Comparison of ENCODE assay signal across 12 cellular contexts in the genomic region with DNA sequence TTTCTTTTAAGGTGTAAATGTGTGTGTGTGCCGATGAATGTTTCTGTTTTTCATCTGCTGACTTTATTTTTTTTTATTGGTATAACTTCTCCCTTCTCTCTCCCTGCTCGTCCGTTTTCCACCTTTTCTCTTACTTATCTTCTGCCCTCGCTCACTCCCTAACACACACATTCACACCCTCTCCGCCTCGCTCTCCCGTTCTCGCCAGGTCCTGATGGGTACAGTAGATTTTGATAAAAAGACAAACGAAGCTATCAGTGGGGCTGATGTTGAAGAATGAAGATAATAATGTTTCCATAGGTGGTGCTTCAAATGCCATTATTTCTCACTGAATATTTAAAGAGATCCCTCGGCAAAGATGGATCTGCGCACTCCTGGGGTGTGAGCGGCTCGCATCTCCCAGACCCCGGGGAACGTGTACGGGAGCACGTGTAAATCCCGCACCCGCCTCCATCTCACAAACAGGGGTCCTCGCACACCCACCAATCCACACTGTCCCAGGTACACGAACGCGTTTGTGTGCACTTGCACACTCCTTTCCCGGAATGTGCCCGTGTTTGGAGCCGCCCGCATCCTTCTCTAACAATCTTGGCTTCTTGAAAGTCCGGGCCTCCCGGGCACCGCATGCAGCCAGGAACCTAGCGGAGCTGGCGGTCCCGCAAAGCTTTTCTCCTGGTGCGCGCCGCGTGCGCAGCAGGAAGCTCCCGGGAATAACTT. TPM values are rescaled to one million over a fixed set of nuclear protein-coding genes. Genes with fewer than 3 reads are reported as not detected.
A peak's percentile ranks its signal among the peaks of the same experiment; 100 is the strongest.
DNase-seq lines count a peak whose midpoint lies in the region; ATAC-seq, FAIRE-seq and TF ChIP-seq lines count a peak whose summit lies in the region.
"Had no signal": no experiment of that assay in that cellular context is flagged by ENCODE, and none has a peak within 500 bp of the region (broad histone marks: within the 10 kb centered on the region; RNA-seq: fewer than 3 reads in every experiment).

No MANE protein-coding gene starts in this region.

- H3K4me3 ChIP-seq in mammary epithelial cell (replicated peaks in 1 of 3; ENCODE audit: insufficient read depth in 1 of 3, low read depth in 2 of 3, low read length in 3 of 3) (no peak overlapping the region), HepG2 (replicated peaks in 1 of 3; ENCODE audit: insufficient read depth in 1 of 3, low read depth in 2 of 3, low read length in 3 of 3) (peak overlapping the region; percentile 90 to 97 (median 94); a peak in 5 of 6 replicates), thyroid gland (replicated peaks in 1 of 3) (peak overlapping the region; percentile 54 to 93 (median 90))

- DNase-seq in activated naive CD4-positive, alpha-beta T cell treated with anti-CD3 and anti-CD28 coated beads for 36 hours = no peak
- DNase-seq in mammary epithelial cell (no peak), HepG2 (ENCODE audit: low spot score) (no peak), thyroid gland (no peak), 8988T (no peak), NCI-H345 treated with DMSO at 0.1 percent for 48 hours (lab: John Stamatoyannopoulos, UW; ENCODE audit: unreplicated experiment) (no peak)
- DNase-seq: CD8-positive, alpha-beta T cell; OCI-M1; pancreas had no signal

- no peak for TF ChIP-seq POLR2A in HepG2 (IDR thresholded peaks at IDR 0.05; ENCODE audit: insufficient read depth in 1 of 2, low read depth in 2 of 2, low read length in 2 of 2)
- no peak for TF ChIP-seq POLR2A in thyroid gland (IDR thresholded peaks at IDR 0.05)

- TF ChIP-seq CTCF in mammary epithelial cell (conservative IDR thresholded peaks at IDR 0.05 in 1 of 2, IDR thresholded peaks at IDR 0.05 in 1 of 2; ENCODE audit: extremely low read depth in 1 of 2, insufficient read depth in 1 of 2, low read depth in 1 of 2, low read length in 2 of 2) = no peak
- no peak for TF ChIP-seq CTCF in HepG2 (CRISPR knock-in tag; IDR thresholded peaks at IDR 0.05)
- TF ChIP-seq CTCF in thyroid gland (IDR thresholded peaks at IDR 0.05) = no peak

- CTCF ChIA-PET in activated naive CD4-positive, alpha-beta T cell treated with anti-CD3 and anti-CD28 coated beads for 36 hours (lab: Charles Lee) = no interaction called here
- CTCF ChIA-PET in mammary epithelial cell (lab: Charles Lee; ENCODE audit: low non-redundant PET) = no interaction called here
- CTCF ChIA-PET in HepG2 (lab: Yijun Ruan, JAX; ENCODE audit: low intra/inter-chr PET ratio, low total read pairs) = no interaction called here

- POLR2A ChIA-PET in HepG2 (lab: Yijun Ruan, JAX) = interaction anchor here (1.1 kb wide), 1 partner anchor 95 kb away, joined by 5 read pairs; no protein-coding TSS in a partner anchor

- ATAC-seq in HepG2 = no peak
- no peak for ATAC-seq in GM21786 (IDR thresholded peaks at IDR 0.05; ENCODE audit: unreplicated experiment)
- ATAC-seq: CD8-positive, alpha-beta T cell; stimulated activated effector memory CD8-positive, alpha-beta T cell treated with anti-CD3 and anti-CD28 coated beads, Interleukin-12 subunit alpha, Interleukin-12 subunit beta, amount 100 ng/mL, for 72 hours had no signal

- H3K9me3 Mint-ChIP-seq in activated naive CD4-positive, alpha-beta T cell treated with anti-CD3 and anti-CD28 coated beads, Interleukin-2, amount 50 U/mL, for 24 hours = no peaks in the 10 kb centered on the region
- H3K9me3 Mint-ChIP-seq in activated naive CD4-positive, alpha-beta T cell treated with anti-CD3 and anti-CD28 coated beads for 36 hours = no peaks in the 10 kb centered on the region
- H3K9me3 Mint-ChIP-seq: CD8-positive, alpha-beta T cell had no signal

- H3K4me3 Mint-ChIP-seq in activated naive CD4-positive, alpha-beta T cell treated with anti-CD3 and anti-CD28 coated beads, Interleukin-2, amount 50 U/mL, for 24 hours = peak overlapping the region; percentile 1
- no peak overlapping the region for H3K4me3 Mint-ChIP-seq in activated naive CD4-positive, alpha-beta T cell treated with anti-CD3 and anti-CD28 coated beads for 36 hours
- H3K4me3 Mint-ChIP-seq: CD8-positive, alpha-beta T cell; stimulated activated effector memory CD8-positive, alpha-beta T cell treated with anti-CD3 and anti-CD28 coated beads, Interleukin-12 subunit alpha, Interleukin-12 subunit beta, amount 100 ng/mL, for 72 hours had no signal

- intact Hi-C loops in activated naive CD4-positive, alpha-beta T cell treated with anti-CD3 and anti-CD28 coated beads for 36 hours (cut with micrococcal nuclease) = no loop called here
- intact Hi-C loops in mammary epithelial cell (cut with micrococcal nuclease) = loop anchor here (2.0 kb wide), 1 partner anchor 605 kb away; no protein-coding TSS in a partner anchor
- intact Hi-C loops in HepG2 (cut with micrococcal nuclease; ENCODE audit: unreplicated experiment) = loop anchor here (2.0 to 5.0 kb wide), 2 partner anchors 291 to 609 kb away; no protein-coding TSS in a partner anchor
- intact Hi-C loops in thyroid gland (cut with DNase I) = loop anchor here (5.0 kb wide), 1 partner anchor 604 kb away; no protein-coding TSS in a partner anchor

- peaks cover 10% of the 10 kb centered on the region for H3K9me3 ChIP-seq in mammary epithelial cell (replicated peaks; ENCODE audit: insufficient read depth, low read length)
- H3K9me3 ChIP-seq in HepG2 (ENCODE audit: low read length) = no peaks in the 10 kb centered on the region
- H3K9me3 ChIP-seq in thyroid gland = no peaks in the 10 kb centered on the region
- H3K9me3 ChIP-seq: pancreas had no signal

- 33% methylated on average over 29 of the region's 39 CpGs for WGBS in mammary epithelial cell (ENCODE audit: low coverage, missing lambda C conversion rate)
- WGBS in HepG2 (ENCODE audit: low lambda C conversion rate) = 90% methylated on average over 39 of the region's 39 CpGs
- 7 to 8% methylated on average over 38 to 39 of the region's 39 CpGs for WGBS in thyroid gland, 2 donors

- no peaks in the 10 kb centered on the region for H3K79me2 ChIP-seq in mammary epithelial cell (ENCODE audit: insufficient read depth, low read length)
- peaks cover 20% of the 10 kb centered on the region for H3K79me2 ChIP-seq in HepG2 (ENCODE audit: insufficient read depth, low read length)

- H3K27ac Mint-ChIP-seq in activated naive CD4-positive, alpha-beta T cell treated with anti-CD3 and anti-CD28 coated beads, Interleukin-2, amount 50 U/mL, for 24 hours = peak overlapping the region; percentile 49
- H3K27ac Mint-ChIP-seq in activated naive CD4-positive, alpha-beta T cell treated with anti-CD3 and anti-CD28 coated beads for 36 hours = no peak overlapping the region
- H3K27ac Mint-ChIP-seq: CD8-positive, alpha-beta T cell; stimulated activated effector memory CD8-positive, alpha-beta T cell treated with anti-CD3 and anti-CD28 coated beads, Interleukin-12 subunit alpha, Interleukin-12 subunit beta, amount 100 ng/mL, for 72 hours had no signal

- no peaks in the 10 kb centered on the region for H3K36me3 Mint-ChIP-seq in activated naive CD4-positive, alpha-beta T cell treated with anti-CD3 and anti-CD28 coated beads, Interleukin-2, amount 50 U/mL, for 24 hours
- H3K36me3 Mint-ChIP-seq in activated naive CD4-positive, alpha-beta T cell treated with anti-CD3 and anti-CD28 coated beads for 36 hours (ENCODE audit: low read depth) = no peaks in the 10 kb centered on the region
- H3K36me3 Mint-ChIP-seq: CD8-positive, alpha-beta T cell had no signal

- peaks cover 56% of the 10 kb centered on the region for H3K27me3 ChIP-seq in mammary epithelial cell (ENCODE audit: insufficient read depth, low read length)
- H3K27me3 ChIP-seq in HepG2 (ENCODE audit: control insufficient read depth in 1 of 2, insufficient read depth in 2 of 2, low read length in 2 of 2) = peaks cover 6 to 32% of the 10 kb centered on the region in 2 experiments
- no peaks in the 10 kb centered on the region for H3K27me3 ChIP-seq in thyroid gland

- in situ Hi-C loops in mammary epithelial cell (cut with MboI; ENCODE audit: low sequenced_read_pairs in 2 of 2) = no loop called here
- in situ Hi-C loops in HepG2 (cut with HindIII; ENCODE audit: extremely low pct_ligation_motif_present, low pct_unique_long_range_greater_than_20kb) = loop anchor here (5.0 kb wide), 1 partner anchor 609 kb away; no protein-coding TSS in a partner anchor

- dilution Hi-C loops in mammary epithelial cell (cut with HindIII; ENCODE audit: low sequenced_read_pairs) = no loop called here

- H3K27me3 Mint-ChIP-seq in activated naive CD4-positive, alpha-beta T cell treated with anti-CD3 and anti-CD28 coated beads, Interleukin-2, amount 50 U/mL, for 24 hours = peaks cover 42% of the 10 kb centered on the region
- H3K27me3 Mint-ChIP-seq in activated naive CD4-positive, alpha-beta T cell treated with anti-CD3 and anti-CD28 coated beads for 36 hours (ENCODE audit: low read depth) = peaks cover 67% of the 10 kb centered on the region

- peak overlapping the region; percentile 81 for H3K4me2 ChIP-seq in mammary epithelial cell (ENCODE audit: insufficient read depth, low read depth, low read length)
- H3K4me2 ChIP-seq in HepG2 (ENCODE audit: low read depth, low read length) = peak overlapping the region; percentile 90

- H3K36me3 ChIP-seq in mammary epithelial cell (ENCODE audit: insufficient read depth, low read length) (no peaks in the 10 kb centered on the region), HepG2 (replicated peaks in 1 of 2; ENCODE audit: control insufficient read depth in 1 of 2, insufficient read depth in 2 of 2, low read length in 2 of 2) (no peaks in the 10 kb centered on the region), thyroid gland (peaks cover 0 to 18% of the 10 kb centered on the region in 2 donors)
- H3K36me3 ChIP-seq: pancreas had no signal

- H3K4me1 Mint-ChIP-seq in activated naive CD4-positive, alpha-beta T cell treated with anti-CD3 and anti-CD28 coated beads, Interleukin-2, amount 50 U/mL, for 24 hours = peaks cover 5% of the 10 kb centered on the region
- peaks cover 15% of the 10 kb centered on the region for H3K4me1 Mint-ChIP-seq in activated naive CD4-positive, alpha-beta T cell treated with anti-CD3 and anti-CD28 coated beads for 36 hours (ENCODE audit: low read depth)
- H3K4me1 Mint-ChIP-seq: stimulated activated effector memory CD8-positive, alpha-beta T cell treated with anti-CD3 and anti-CD28 coated beads, Interleukin-12 subunit alpha, Interleukin-12 subunit beta, amount 100 ng/mL, for 72 hours had no signal

- H3K27ac ChIP-seq in mammary epithelial cell (ENCODE audit: insufficient read depth, low read depth, low read length) (no peak overlapping the region), HepG2 (ENCODE audit: extremely low read length, insufficient read depth, low read length) (no peak overlapping the region), thyroid gland (peak overlapping the region; percentile 99)

- H2AFZ ChIP-seq in mammary epithelial cell (ENCODE audit: low read depth, low read length) (peak overlapping the region; percentile 48), HepG2 (ENCODE audit: low read length) (no peak overlapping the region)

- H3K9ac ChIP-seq in mammary epithelial cell (ENCODE audit: insufficient read depth, low read length) (no peak overlapping the region), HepG2 (ENCODE audit: insufficient read depth, low read depth, low read length) (no peak overlapping the region)

- H3K4me1 ChIP-seq in mammary epithelial cell (ENCODE audit: insufficient read depth, low read length) = peaks cover 23% of the 10 kb centered on the region
- H3K4me1 ChIP-seq in HepG2 (ENCODE audit: insufficient read depth, low read length) = peaks cover 50% of the 10 kb centered on the region
- H3K4me1 ChIP-seq in thyroid gland = peaks cover 13 to 14% of the 10 kb centered on the region in 2 donors

- TF ChIP-seq EP300 in HepG2 (IDR thresholded peaks at IDR 0.05; ENCODE audit: low read depth in 2 of 2, low read length in 2 of 2) (no peak), HepG2 (CRISPR knock-in tag; IDR thresholded peaks at IDR 0.05; ENCODE audit: borderline replicate concordance) (no peak)

- BruUV-seq in mammary epithelial cell (replicated peaks; lab: Mats Ljungman, UMichigan) (no TSS peak), HepG2 (replicated peaks; lab: Mats Ljungman, UMichigan) (TSS peak; percentile 41)

- TF ChIP-seq RAD21 in HepG2 (CRISPR knock-in tag; IDR thresholded peaks at IDR 0.05) = no peak

- H4K20me1 ChIP-seq in mammary epithelial cell (ENCODE audit: insufficient read depth, low read length) (no peaks in the 10 kb centered on the region), HepG2 (ENCODE audit: insufficient read depth, low read length) (no peaks in the 10 kb centered on the region)

- no peak for FAIRE-seq in HepG2 (lab: Jason Lieb, UNC)
- FAIRE-seq: pancreas had no signal

RNA-seq across cellular contexts. Expression of a gene that starts 2.4 kb away (rescaled TPM):
- not detected for total RNA-seq in activated naive CD4-positive, alpha-beta T cell treated with anti-CD3 and anti-CD28 coated beads for 36 hours
- 1 to 10 TPM in 1 of 2 donors, not detected in 1; 1.3 TPM for total RNA-seq in mammary epithelial cell
- 0.56 TPM for polyA plus RNA-seq in mammary epithelial cell
- polyA minus RNA-seq in mammary epithelial cell = 6.7 TPM
- total RNA-seq in HepG2 (2016; rRNA removed; fragmentation: Illumina TruSeq; extraction: Trizol) = 12.3 and 18.5 TPM in 2 replicates
- total RNA-seq in HepG2 (2016; cell fraction: cytosol; rRNA removed; fragmentation: Illumina TruSeq; extraction: Trizol; ENCODE audit: low read depth) = 3.8 and 4.7 TPM in 2 replicates
- 12.7 and 13.5 TPM in 2 replicates for total RNA-seq in HepG2 (2016; cell fraction: insoluble cytoplasmic fraction; rRNA removed; fragmentation: Illumina TruSeq; extraction: Trizol)
- 12.7 and 14.2 TPM in 2 replicates for total RNA-seq in HepG2 (2016; cell fraction: membrane; rRNA removed; fragmentation: Illumina TruSeq; extraction: Trizol)
- 12.5 and 15.2 TPM in 2 replicates for total RNA-seq in HepG2 (2016; cell fraction: nucleus; rRNA removed; fragmentation: Illumina TruSeq; extraction: Trizol)
- polyA plus RNA-seq in HepG2 (2011; rRNA removed) = 5.9 and 6.6 TPM in 2 replicates
- polyA plus RNA-seq in HepG2 (2011; cell fraction: cytosol; rRNA removed) = 3.8 and 4.0 TPM in 2 replicates
- polyA plus RNA-seq in HepG2 (2011; cell fraction: nucleus; rRNA removed) = 7.7 TPM in 2 replicates
- polyA plus RNA-seq in HepG2 (2012) = 6.2 and 6.9 TPM in 2 replicates
- polyA plus RNA-seq in HepG2 (2016; cell fraction: cytosol; fragmentation: Illumina TruSeq; extraction: Trizol; ENCODE audit: low read depth) = 2.3 and 3.0 TPM in 2 replicates
- 16.0 and 21.0 TPM in 2 replicates for polyA plus RNA-seq in HepG2 (2016; cell fraction: insoluble cytoplasmic fraction; fragmentation: Illumina TruSeq; extraction: Trizol; ENCODE audit: low read depth)
- polyA plus RNA-seq in HepG2 (2016; cell fraction: membrane; fragmentation: Illumina TruSeq; extraction: Trizol; ENCODE audit: low read depth) = 8.5 and 9.6 TPM in 2 replicates
- 30.9 and 34.8 TPM in 2 replicates for polyA plus RNA-seq in HepG2 (2016; cell fraction: nucleus; fragmentation: Illumina TruSeq; extraction: Trizol; ENCODE audit: insufficient read depth, low read depth)
- polyA minus RNA-seq in HepG2 (2011; rRNA and poly(A)+ RNA removed; ENCODE audit: low replicate concordance) = 0.02 and 5.6 TPM in 2 replicates
- 3.4 and 4.2 TPM in 2 replicates for polyA minus RNA-seq in HepG2 (2011; cell fraction: cytosol; rRNA and poly(A)+ RNA removed)
- 4.0 and 4.2 TPM in 2 replicates for polyA minus RNA-seq in HepG2 (2011; cell fraction: nucleus; rRNA and poly(A)+ RNA removed)
- total RNA-seq in thyroid gland = 10 to 100 TPM; 23.0 to 57.0 (median 44.0) TPM
- total RNA-seq: CD8-positive, alpha-beta T cell had no signal

Comparison
In these comparisons a context has a peak if more than half of its experiments do, and no peak if none do; other contexts are left out.
1. H3K27ac ChIP-seq: peak in thyroid gland (3 of 3); none in mammary epithelial cell (single experiment) and HepG2 (single experiment).
2. H3K4me3 ChIP-seq: peak in HepG2 (3 of 3) and thyroid gland (3 of 3); none in mammary epithelial cell (0 of 3).